8 cellular contexts compared by ENCODE assay signal in the genomic region with DNA sequence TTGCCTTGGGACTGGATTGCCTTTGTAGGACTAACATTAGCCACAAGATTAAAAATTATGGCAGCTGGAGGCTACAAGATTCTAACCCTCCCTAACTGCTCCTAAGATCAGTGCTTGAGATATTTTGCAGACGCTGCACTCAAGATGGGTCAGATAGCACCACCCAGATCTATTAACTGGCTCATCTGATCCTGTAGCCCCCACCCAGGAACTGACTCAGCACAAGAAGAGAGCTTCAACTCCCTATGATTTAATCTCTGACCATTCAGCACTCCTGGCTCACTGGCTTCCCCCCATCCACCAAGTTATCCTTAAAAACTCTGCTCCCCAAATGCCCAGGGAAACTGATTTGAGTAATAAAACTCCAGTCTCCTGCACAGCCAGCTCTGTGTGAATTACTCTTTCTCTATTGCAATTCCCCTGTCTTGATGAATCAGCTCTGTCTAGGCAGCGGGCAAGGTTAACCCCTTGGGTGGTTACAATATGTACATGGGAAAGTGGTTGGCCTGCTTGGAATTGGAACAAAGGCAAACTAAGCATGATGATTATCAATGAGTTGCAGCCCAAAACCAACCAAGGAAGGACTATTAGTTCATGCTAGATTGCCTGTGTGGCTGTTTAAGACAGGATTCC.
DNase-seq lines count a peak whose midpoint lies in the region; FAIRE-seq and TF ChIP-seq lines count a peak whose summit lies in the region.
"Not testable (repeated sequence)": the region's sequence is repeated elsewhere in the genome, so short reads cannot be mapped to it uniquely, and the experiment has no call there.

No MANE protein-coding gene starts in this region.

- not testable (repeated sequence) for H3K79me2 ChIP-seq in astrocyte (ENCODE audit: insufficient read depth, low read length); parathyroid adenoma

- H3K14ac ChIP-seq in mesenchymal stem cell (ENCODE audit: low read length in 2 of 2) = not testable (repeated sequence)

- not testable (repeated sequence) for H4K91ac ChIP-seq in mesenchymal stem cell (ENCODE audit: low read length)

- H3K79me1 ChIP-seq in mesenchymal stem cell (replicated peaks; ENCODE audit: low read length, poor library complexity, severe bottlenecking) = not testable (repeated sequence)

- H4K8ac ChIP-seq in mesenchymal stem cell (ENCODE audit: low read length) = not testable (repeated sequence)

- not testable (repeated sequence) for H3K36me3 ChIP-seq in astrocyte (ENCODE audit: insufficient read depth, low read length); mesenchymal stem cell (ENCODE audit: control insufficient read depth in 1 of 2, insufficient read depth in 2 of 2, low read depth in 1 of 2, low read length in 2 of 2); parathyroid adenoma (ENCODE audit: control insufficient read depth, insufficient read depth, low read length)

- H3K4me3 Mint-ChIP-seq in astrocyte (ENCODE audit: unreplicated experiment) = not testable (repeated sequence)

- H3K4me1 ChIP-seq in astrocyte (ENCODE audit: insufficient read depth, low read length); mesenchymal stem cell (ENCODE audit: control insufficient read depth, insufficient read depth, low read depth, low read length); parathyroid adenoma: not testable (repeated sequence)

- H4K20me1 ChIP-seq in astrocyte (ENCODE audit: insufficient read depth, low read length) = not testable (repeated sequence)

- H3K27me3 ChIP-seq in astrocyte (ENCODE audit: insufficient read depth, low read length); mesenchymal stem cell (ENCODE audit: control insufficient read depth in 1 of 2, insufficient read depth in 1 of 2, low read length in 2 of 2); parathyroid adenoma (ENCODE audit: control insufficient read depth, insufficient read depth, low read length): not testable (repeated sequence)

- H3K9me3 Mint-ChIP-seq in astrocyte (ENCODE audit: unreplicated experiment) = not testable (repeated sequence)

- H3K27ac ChIP-seq in astrocyte (ENCODE audit: low read depth, low read length); mesenchymal stem cell (ENCODE audit: low read length, poor library complexity, severe bottlenecking); parathyroid adenoma: not testable (repeated sequence)

- peak overlapping the region; percentile 24 for H3K27ac Mint-ChIP-seq in astrocyte (ENCODE audit: unreplicated experiment)

- H3K9ac ChIP-seq in astrocyte (ENCODE audit: low read length); parathyroid adenoma: not testable (repeated sequence)
- H3K9ac ChIP-seq in mesenchymal stem cell (ENCODE audit: low read length) = peak overlapping the region; percentile 37

- H2BK15ac ChIP-seq in mesenchymal stem cell (ENCODE audit: low read depth, poor library complexity, severe bottlenecking) = not testable (repeated sequence)

- not testable (repeated sequence) for TF ChIP-seq POLR2A in H54 (IDR thresholded peaks at IDR 0.05; ENCODE audit: low read depth, low read length); NB4 (IDR thresholded peaks at IDR 0.05; ENCODE audit: extremely low read depth, insufficient read length)

- not testable (repeated sequence) for H3K18ac ChIP-seq in mesenchymal stem cell (ENCODE audit: low read depth in 1 of 2, low read length in 2 of 2)

- not testable (repeated sequence) for H2AFZ ChIP-seq in astrocyte (ENCODE audit: low read depth, low read length); mesenchymal stem cell (ENCODE audit: low read depth, low read length)
- peak overlapping the region; percentile 13 for H2AFZ ChIP-seq in parathyroid adenoma

- H3K23ac ChIP-seq in mesenchymal stem cell (ENCODE audit: low read length in 2 of 2) = not testable (repeated sequence)

- not testable (repeated sequence) for H3K9me3 ChIP-seq in astrocyte (ENCODE audit: insufficient read depth, low read depth, low read length); mesenchymal stem cell (ENCODE audit: control insufficient read depth, low read length); parathyroid adenoma (ENCODE audit: control insufficient read depth, low read length)

- not testable (repeated sequence) for H2BK12ac ChIP-seq in mesenchymal stem cell (ENCODE audit: low read length in 2 of 2)

- H3K36me3 Mint-ChIP-seq in astrocyte (ENCODE audit: low read depth, unreplicated experiment) = not testable (repeated sequence)

- H2BK5ac ChIP-seq in mesenchymal stem cell (ENCODE audit: low read depth, low read length, poor library complexity, severe bottlenecking) = not testable (repeated sequence)

- not testable (repeated sequence) for DNase-seq in H54 (ENCODE audit: insufficient read length, low spot score); astrocyte (ENCODE audit: low read depth); mesenchymal stem cell
- peak in 50 of 76 experiments; percentile 28 to 90 (median 66) for DNase-seq in HUDEP-2 (lab: John Stamatoyannopoulos, UW; ENCODE audit: unreplicated experiment in 76 of 76)
- DNase-seq in NB4 (ENCODE audit: low read depth) = peak; percentile 51
- peak; percentile 66 for DNase-seq in fibroblast of mammary gland (ENCODE audit: low read depth)
- peak; percentile 33 for DNase-seq in stromal cell of bone marrow (ENCODE audit: low read depth)

- H3K4me1 Mint-ChIP-seq in astrocyte (ENCODE audit: low read depth, unreplicated experiment) = not testable (repeated sequence)

- peak; percentile 83 for FAIRE-seq in H54 (lab: Jason Lieb, UNC)
- not testable (repeated sequence) for FAIRE-seq in astrocyte (lab: Jason Lieb, UNC)

- not testable (repeated sequence) for H3K27me3 Mint-ChIP-seq in astrocyte (ENCODE audit: low read depth, unreplicated experiment)

- H3K4me3 ChIP-seq in NB4 (ENCODE audit: low read depth, low read length); astrocyte (ENCODE audit: insufficient read depth, low read depth, low read length); fibroblast of mammary gland (ENCODE audit: control insufficient read depth, low read depth, low read length); mesenchymal stem cell (ENCODE audit: insufficient read depth in 1 of 2, low read depth in 1 of 2, low read length in 2 of 2); parathyroid adenoma (ENCODE audit: low read depth, low read length): not testable (repeated sequence)

- not testable (repeated sequence) for H3K4ac ChIP-seq in mesenchymal stem cell (ENCODE audit: low read depth in 1 of 2, low read length in 2 of 2)

- H2AK5ac ChIP-seq in mesenchymal stem cell (ENCODE audit: low read length, severe bottlenecking) = not testable (repeated sequence)

- not testable (repeated sequence) for TF ChIP-seq CTCF in NB4 (IDR thresholded peaks at IDR 0.05; ENCODE audit: low read depth, low read length); astrocyte (IDR thresholded peaks at IDR 0.05; ENCODE audit: insufficient read depth, low read depth, low read length); fibroblast of mammary gland (conservative IDR thresholded peaks at IDR 0.05; ENCODE audit: control insufficient read depth, insufficient read depth, low read depth, low read length); parathyroid adenoma (IDR thresholded peaks at IDR 0.05)

- not testable (repeated sequence) for H3K4me2 ChIP-seq in astrocyte (ENCODE audit: low read length); mesenchymal stem cell (ENCODE audit: low read length, poor library complexity, severe bottlenecking); parathyroid adenoma (ENCODE audit: low read length)

- not testable (repeated sequence) for H2BK120ac ChIP-seq in mesenchymal stem cell (ENCODE audit: low read depth, low read length)

- WGBS in mesenchymal stem cell = 71% methylated on average over 2 of the region's 2 CpGs
